In the genomic region with DNA sequence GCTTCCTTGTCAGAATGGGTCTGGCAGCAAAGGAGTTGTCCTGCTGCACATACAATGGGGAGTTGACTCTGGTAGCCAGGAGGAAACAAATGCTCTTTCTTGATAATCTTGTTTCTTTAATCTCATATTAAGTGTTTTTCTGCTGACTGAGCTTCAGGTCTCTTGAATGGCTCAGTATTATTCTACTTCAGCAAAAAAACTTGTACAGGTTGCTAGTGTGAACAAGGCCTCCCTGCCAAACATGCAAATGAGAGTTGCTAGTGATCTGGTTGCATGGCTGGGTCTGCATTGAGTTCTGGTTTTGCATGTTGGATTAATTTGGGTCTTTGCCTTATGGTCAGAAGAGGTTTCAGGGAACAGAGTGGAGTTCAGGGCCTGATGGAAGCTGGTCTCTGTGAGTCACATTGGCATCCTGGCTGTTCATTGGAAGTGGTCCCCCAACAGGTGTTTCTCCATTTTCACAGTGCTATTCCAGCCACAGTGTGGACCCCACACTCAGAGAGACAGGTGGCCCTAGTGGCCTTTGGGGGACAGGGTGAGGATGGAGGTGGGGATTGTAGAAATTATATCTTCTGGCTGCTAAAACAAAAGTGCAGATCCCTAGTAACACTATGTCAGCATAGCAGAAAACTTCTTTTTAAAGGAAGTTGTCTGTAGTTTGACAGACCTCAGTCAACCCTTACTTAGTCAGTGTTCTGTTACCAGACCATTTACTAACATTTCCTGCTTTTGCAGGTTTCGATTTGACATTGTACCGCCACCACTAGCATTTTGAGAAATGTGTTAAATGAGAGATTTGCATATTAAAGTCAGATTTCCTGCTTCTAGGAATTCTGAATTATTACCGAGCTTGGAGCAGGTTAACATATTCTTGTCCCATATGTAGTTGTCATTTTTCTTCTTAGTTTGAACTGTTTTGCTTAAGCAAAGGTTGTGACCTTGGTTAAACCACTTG, we compare ENCODE assay signal across 12 cellular contexts. TPM values are rescaled to one million over a fixed set of nuclear protein-coding genes. Genes with fewer than 3 reads are reported as not detected.
DNase-seq lines count a peak whose midpoint lies in the region; ATAC-seq and TF ChIP-seq lines count a peak whose summit lies in the region.
"Had no signal": no experiment of that assay in that cellular context is flagged by ENCODE, and none has a peak within 500 bp of the region (broad histone marks: within the 10 kb centered on the region; RNA-seq: fewer than 3 reads in every experiment).

No MANE protein-coding gene starts in this region.

- POLR2A ChIA-PET in activated CD4-positive, alpha-beta T cell treated with anti-CD3 and anti-CD28 coated beads for 36 hours (lab: Charles Lee) = no interaction called here

- H3K4me3 ChIP-seq in mammary epithelial cell (replicated peaks in 1 of 3; ENCODE audit: insufficient read depth in 1 of 3, low read depth in 2 of 3, low read length in 3 of 3) = no peak overlapping the region

- peak; percentile 33 for DNase-seq in activated CD4-positive, alpha-beta T cell treated with anti-CD3 and anti-CD28 coated beads for 36 hours
- no peak for DNase-seq in activated CD4-positive, alpha-beta T cell treated with anti-CD3 and anti-CD28 coated beads, Interleukin-2, amount 50 U/mL, for 4 hours
- no peak for DNase-seq in activated T-helper 2 cell treated with anti-CD3 and anti-CD28 coated beads, Interferon-gamma antibody, Interleukin-2, Interleukin-4, amounts not matched to agents 10 μg/mL and 5 μg/mL and 100 μg/mL, durations not matched to agents 14 hours and 24 hours and 36 hours (ENCODE audit: low spot score)
- DNase-seq in stimulated activated effector memory CD8-positive, alpha-beta T cell treated with anti-CD3 and anti-CD28 coated beads, Interleukin-12 subunit alpha, Interleukin-12 subunit beta, amount 100 ng/mL, for 72 hours (ENCODE audit: low spot score in 2 of 2) = peak in 1 of 2 donors; percentile 54
- DNase-seq in COLO668 (lab: John Stamatoyannopoulos, UW; ENCODE audit: unreplicated experiment) = no peak
- DNase-seq in mammary epithelial cell = no peak
- DNase-seq: islet precursor cell, NCI-H510A treated with DMSO at 0.1 percent for 48 hours had no signal

- BruUV-seq in mammary epithelial cell (replicated peaks; lab: Mats Ljungman, UMichigan) = no TSS peak

- no peaks in the 10 kb centered on the region for H3K27me3 ChIP-seq in mammary epithelial cell (ENCODE audit: insufficient read depth, low read length)

- intact Hi-C loops in activated CD4-positive, alpha-beta T cell treated with anti-CD3 and anti-CD28 coated beads for 36 hours (cut with DNase I, micrococcal nuclease) = loop anchor here in 1 of 2 experiments (1.0 kb wide), 1 partner anchor 21 kb away; no protein-coding TSS in a partner anchor
- intact Hi-C loops in activated T-helper 2 cell treated with anti-CD3 and anti-CD28 coated beads, Interferon-gamma antibody, Interleukin-2, Interleukin-4, amounts not matched to agents 10 μg/mL and 5 μg/mL and 100 μg/mL, durations not matched to agents 14 hours and 24 hours and 36 hours (cut with micrococcal nuclease) = loop anchor here (5.0 kb wide), 1 partner anchor 53 kb away; no protein-coding TSS in a partner anchor
- intact Hi-C loops in mammary epithelial cell (cut with micrococcal nuclease) = no loop called here

- no peaks in the 10 kb centered on the region for H4K20me1 ChIP-seq in mammary epithelial cell (ENCODE audit: insufficient read depth, low read length)

- TF ChIP-seq CTCF in mammary epithelial cell (conservative IDR thresholded peaks at IDR 0.05 in 1 of 2, IDR thresholded peaks at IDR 0.05 in 1 of 2; ENCODE audit: extremely low read depth in 1 of 2, insufficient read depth in 1 of 2, low read depth in 1 of 2, low read length in 2 of 2) = no peak

- peaks cover 3% of the 10 kb centered on the region for H3K36me3 Mint-ChIP-seq in activated CD4-positive, alpha-beta T cell treated with anti-CD3 and anti-CD28 coated beads for 36 hours (ENCODE audit: low read depth)
- peaks cover 6% of the 10 kb centered on the region for H3K36me3 Mint-ChIP-seq in activated T-helper 2 cell treated with anti-CD3 and anti-CD28 coated beads, Interferon-gamma antibody, Interleukin-2, Interleukin-4, amounts not matched to agents 10 μg/mL and 5 μg/mL and 100 μg/mL, durations not matched to agents 14 hours and 24 hours and 36 hours (ENCODE audit: low read depth)
- H3K36me3 Mint-ChIP-seq in stimulated activated effector memory CD8-positive, alpha-beta T cell treated with anti-CD3 and anti-CD28 coated beads, Interleukin-12 subunit alpha, Interleukin-12 subunit beta, amount 100 ng/mL, for 72 hours = peaks cover 7% of the 10 kb centered on the region

- dilution Hi-C loops in mammary epithelial cell (cut with HindIII; ENCODE audit: low sequenced_read_pairs) = no loop called here

- WGBS in mammary epithelial cell (ENCODE audit: low coverage, missing lambda C conversion rate) = 78% methylated on average over 3 of the region's 3 CpGs

- no peak overlapping the region for H3K4me2 ChIP-seq in mammary epithelial cell (ENCODE audit: insufficient read depth, low read depth, low read length)

- H3K36me3 ChIP-seq in mammary epithelial cell (ENCODE audit: insufficient read depth, low read length) = no peaks in the 10 kb centered on the region

- no peaks in the 10 kb centered on the region for H3K4me1 ChIP-seq in mammary epithelial cell (ENCODE audit: insufficient read depth, low read length)

- peak; percentile 93 for ATAC-seq in activated CD4-positive, alpha-beta T cell treated with anti-CD3 and anti-CD28 coated beads for 36 hours
- ATAC-seq in HG02981 (IDR thresholded peaks at IDR 0.05; ENCODE audit: unreplicated experiment) = peak; percentile 60
- peak; percentile 95 for ATAC-seq in stimulated activated effector memory CD8-positive, alpha-beta T cell treated with anti-CD3 and anti-CD28 coated beads, Interleukin-12 subunit alpha, Interleukin-12 subunit beta, amount 100 ng/mL, for 72 hours
- no peak for ATAC-seq in HG02588 (IDR thresholded peaks at IDR 0.05; ENCODE audit: unreplicated experiment)

- no peak overlapping the region for H2AFZ ChIP-seq in mammary epithelial cell (ENCODE audit: low read depth, low read length)

- H3K4me1 Mint-ChIP-seq in activated CD4-positive, alpha-beta T cell treated with anti-CD3 and anti-CD28 coated beads for 36 hours = peaks cover 15% of the 10 kb centered on the region
- peaks cover 27% of the 10 kb centered on the region for H3K4me1 Mint-ChIP-seq in activated T-helper 2 cell treated with anti-CD3 and anti-CD28 coated beads, Interferon-gamma antibody, Interleukin-2, Interleukin-4, amounts not matched to agents 10 μg/mL and 5 μg/mL and 100 μg/mL, durations not matched to agents 14 hours and 24 hours and 36 hours (ENCODE audit: low read depth)
- H3K4me1 Mint-ChIP-seq in stimulated activated effector memory CD8-positive, alpha-beta T cell treated with anti-CD3 and anti-CD28 coated beads, Interleukin-12 subunit alpha, Interleukin-12 subunit beta, amount 100 ng/mL, for 72 hours = peaks cover 40% of the 10 kb centered on the region

- H3K9me3 ChIP-seq in mammary epithelial cell (replicated peaks; ENCODE audit: insufficient read depth, low read length) = no peaks in the 10 kb centered on the region

- H3K27ac Mint-ChIP-seq in activated CD4-positive, alpha-beta T cell treated with anti-CD3 and anti-CD28 coated beads for 36 hours = peak overlapping the region; percentile 16
- peak overlapping the region; percentile 66 for H3K27ac Mint-ChIP-seq in activated T-helper 2 cell treated with anti-CD3 and anti-CD28 coated beads, Interferon-gamma antibody, Interleukin-2, Interleukin-4, amounts not matched to agents 10 μg/mL and 5 μg/mL and 100 μg/mL, durations not matched to agents 14 hours and 24 hours and 36 hours
- peak overlapping the region; percentile 87 for H3K27ac Mint-ChIP-seq in stimulated activated effector memory CD8-positive, alpha-beta T cell treated with anti-CD3 and anti-CD28 coated beads, Interleukin-12 subunit alpha, Interleukin-12 subunit beta, amount 100 ng/mL, for 72 hours
- H3K27ac Mint-ChIP-seq: activated naive CD4-positive, alpha-beta T cell treated with anti-CD3 and anti-CD28 coated beads, Interleukin-2, amount 50 U/mL, for 24 hours had no signal

- no peak overlapping the region for H3K9ac ChIP-seq in mammary epithelial cell (ENCODE audit: insufficient read depth, low read length)

- no peaks in the 10 kb centered on the region for H3K9me3 Mint-ChIP-seq in activated CD4-positive, alpha-beta T cell treated with anti-CD3 and anti-CD28 coated beads for 36 hours (ENCODE audit: low read depth)
- no peaks in the 10 kb centered on the region for H3K9me3 Mint-ChIP-seq in activated T-helper 2 cell treated with anti-CD3 and anti-CD28 coated beads, Interferon-gamma antibody, Interleukin-2, Interleukin-4, amounts not matched to agents 10 μg/mL and 5 μg/mL and 100 μg/mL, durations not matched to agents 14 hours and 24 hours and 36 hours
- no peaks in the 10 kb centered on the region for H3K9me3 Mint-ChIP-seq in stimulated activated effector memory CD8-positive, alpha-beta T cell treated with anti-CD3 and anti-CD28 coated beads, Interleukin-12 subunit alpha, Interleukin-12 subunit beta, amount 100 ng/mL, for 72 hours
- H3K9me3 Mint-ChIP-seq: activated naive CD4-positive, alpha-beta T cell treated with anti-CD3 and anti-CD28 coated beads, Interleukin-2, amount 50 U/mL, for 24 hours had no signal

- H3K27ac ChIP-seq in mammary epithelial cell (ENCODE audit: insufficient read depth, low read depth, low read length) = no peak overlapping the region
- H3K27ac ChIP-seq: epithelial cell of prostate had no signal

- peaks cover 4% of the 10 kb centered on the region for H3K79me2 ChIP-seq in mammary epithelial cell (ENCODE audit: insufficient read depth, low read length)

- in situ Hi-C loops in mammary epithelial cell (cut with MboI; ENCODE audit: low sequenced_read_pairs in 2 of 2) = no loop called here

- CTCF ChIA-PET in activated CD4-positive, alpha-beta T cell treated with anti-CD3 and anti-CD28 coated beads for 36 hours (lab: Charles Lee) = interaction anchor here (1.1 kb wide), 1 partner anchor 93 kb away, joined by 4 read pairs; no protein-coding TSS in a partner anchor
- CTCF ChIA-PET in mammary epithelial cell (lab: Charles Lee; ENCODE audit: low non-redundant PET) = no interaction called here

- H3K27me3 Mint-ChIP-seq in activated CD4-positive, alpha-beta T cell treated with anti-CD3 and anti-CD28 coated beads for 36 hours = peaks cover 10% of the 10 kb centered on the region
- H3K27me3 Mint-ChIP-seq in activated T-helper 2 cell treated with anti-CD3 and anti-CD28 coated beads, Interferon-gamma antibody, Interleukin-2, Interleukin-4, amounts not matched to agents 10 μg/mL and 5 μg/mL and 100 μg/mL, durations not matched to agents 14 hours and 24 hours and 36 hours (ENCODE audit: low read depth) = peaks cover under 1% of the 10 kb centered on the region
- H3K27me3 Mint-ChIP-seq: activated naive CD4-positive, alpha-beta T cell treated with anti-CD3 and anti-CD28 coated beads, Interleukin-2, amount 50 U/mL, for 24 hours had no signal

- H3K4me3 Mint-ChIP-seq in activated CD4-positive, alpha-beta T cell treated with anti-CD3 and anti-CD28 coated beads for 36 hours = no peak overlapping the region
- no peak overlapping the region for H3K4me3 Mint-ChIP-seq in activated T-helper 2 cell treated with anti-CD3 and anti-CD28 coated beads, Interferon-gamma antibody, Interleukin-2, Interleukin-4, amounts not matched to agents 10 μg/mL and 5 μg/mL and 100 μg/mL, durations not matched to agents 14 hours and 24 hours and 36 hours (ENCODE audit: low read depth)
- peak overlapping the region; percentile 46 for H3K4me3 Mint-ChIP-seq in stimulated activated effector memory CD8-positive, alpha-beta T cell treated with anti-CD3 and anti-CD28 coated beads, Interleukin-12 subunit alpha, Interleukin-12 subunit beta, amount 100 ng/mL, for 72 hours
- H3K4me3 Mint-ChIP-seq: activated naive CD4-positive, alpha-beta T cell treated with anti-CD3 and anti-CD28 coated beads, Interleukin-2, amount 50 U/mL, for 24 hours had no signal

RNA-seq across cellular contexts. Expression of a gene that starts 47.1 kb away (rescaled TPM):
- 1 to 10 TPM; 6.8 to 8.2 TPM for total RNA-seq in activated CD4-positive, alpha-beta T cell treated with anti-CD3 and anti-CD28 coated beads for 36 hours
- 10.5 and 11.6 TPM in 2 replicates for total RNA-seq in activated T-helper 2 cell treated with anti-CD3 and anti-CD28 coated beads, Interferon-gamma antibody, Interleukin-2, Interleukin-4, amounts not matched to agents 10 μg/mL and 5 μg/mL and 100 μg/mL, durations not matched to agents 14 hours and 24 hours and 36 hours
- 10 to 100 TPM; 19.8 to 32.4 TPM for total RNA-seq in mammary epithelial cell
- 19.5 TPM for polyA plus RNA-seq in mammary epithelial cell
- 28.5 TPM for polyA minus RNA-seq in mammary epithelial cell

Comparison
In these comparisons a context has a peak if more than half of its experiments do, and no peak if none do; other contexts are left out.
1. H3K27ac Mint-ChIP-seq: peak in every context shown above with its lines; median percentile 87 in stimulated activated effector memory CD8-positive, alpha-beta T cell treated with anti-CD3 and anti-CD28 coated beads, Interleukin-12 subunit alpha, Interleukin-12 subunit beta, amount 100 ng/mL, for 72 hours; 66 in activated T-helper 2 cell treated with anti-CD3 and anti-CD28 coated beads, Interferon-gamma antibody, Interleukin-2, Interleukin-4, amounts not matched to agents 10 μg/mL and 5 μg/mL and 100 μg/mL, durations not matched to agents 14 hours and 24 hours and 36 hours; 16 in activated CD4-positive, alpha-beta T cell treated with anti-CD3 and anti-CD28 coated beads for 36 hours.